In genomic region chr17:57819273-57819672, GRCh38 we compare ENCODE assay signal across 16 cellular contexts.
"Had no signal": no experiment of that assay in that cellular context is flagged by ENCODE, and none has a peak within 500 bp of the region (broad histone marks: within the 10 kb centered on the region; RNA-seq: fewer than 3 reads in every experiment).

No MANE protein-coding gene starts in this region.

- DNase-seq: activated CD4-positive, alpha-beta T cell treated with anti-CD3 and anti-CD28 coated beads for 48 hours; activated naive CD4-positive, alpha-beta T cell treated with anti-CD3 and anti-CD28 coated beads for 36 hours; activated T-cell treated with anti-CD3 and anti-CD28 coated beads for 4 hours; central memory CD4-positive, alpha-beta T cell; cortex of kidney; effector memory CD8-positive, alpha-beta T cell; erythroblast; glutamatergic neuron; left lung; retina; stimulated activated CD4-positive, alpha-beta T cell treated with anti-CD3 and anti-CD28 coated beads, Interleukin-15, amount 100 ng/mL, for 24 hours; stimulated activated CD4-positive, alpha-beta T cell treated with anti-CD3 and anti-CD28 coated beads, Interleukin-4, amount 100 ng/mL, for 24 hours had no signal

- H3K79me2 ChIP-seq: parathyroid adenoma had no signal

- H3K4me3 ChIP-seq: left lung, thoracic aorta had no signal

- H3K36me3 ChIP-seq: left lung, thoracic aorta had no signal

- H2AFZ ChIP-seq: parathyroid adenoma had no signal

- H3K9me3 ChIP-seq: left lung, thoracic aorta had no signal

- ATAC-seq: activated T-helper 17 cell treated with anti-CD3 and anti-CD28 coated beads, Interleukin-2, amount 50 U/mL, for 72 hours; effector memory CD8-positive, alpha-beta T cell; left lung; WTC11 had no signal

- H3K9ac ChIP-seq: parathyroid adenoma had no signal

- H3K27ac ChIP-seq: left lung, parathyroid adenoma, thoracic aorta had no signal

- H3K4me1 ChIP-seq: left lung, parathyroid adenoma had no signal
